ENCODE assay signal across 18 cellular contexts in the genomic region with DNA sequence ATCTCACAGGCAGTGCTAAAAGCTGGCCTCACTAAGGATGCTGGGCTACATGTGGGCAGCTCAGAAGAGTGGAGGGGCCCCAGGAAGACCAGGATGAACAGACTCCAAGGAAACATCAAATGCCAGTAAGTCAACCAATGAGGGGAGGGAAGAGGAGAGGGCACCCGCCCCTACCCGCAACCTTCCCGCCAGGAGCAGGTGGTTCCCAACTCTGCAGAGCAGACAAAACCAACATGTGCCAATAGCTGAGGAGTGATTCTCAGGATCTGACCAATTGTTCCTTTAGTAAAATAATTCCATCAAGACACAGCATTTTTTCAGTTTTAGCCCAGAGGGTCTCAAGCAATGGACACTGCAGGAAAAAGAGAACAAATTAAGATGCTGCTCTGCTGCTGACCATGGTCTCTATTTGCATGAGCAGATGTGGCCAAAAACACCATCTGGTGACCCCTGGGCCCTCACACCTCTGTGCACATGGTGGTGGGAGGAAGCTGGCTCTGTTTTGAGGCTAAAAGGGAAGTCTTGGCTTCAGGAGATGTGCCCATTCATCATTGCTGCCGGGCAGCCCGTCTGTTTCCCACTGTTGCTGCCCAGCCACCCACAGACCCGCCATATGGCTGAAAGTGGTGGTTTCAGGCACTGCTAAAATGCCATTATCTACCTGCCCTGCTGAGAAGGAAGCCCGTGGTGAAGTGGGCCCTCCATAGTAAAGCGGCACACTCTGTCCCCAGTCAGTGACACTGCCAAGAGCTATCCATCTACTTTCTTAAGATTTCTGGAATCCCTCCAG.
"Had no signal": no experiment of that assay in that cellular context is flagged by ENCODE, and none has a peak within 500 bp of the region (broad histone marks: within the 10 kb centered on the region; RNA-seq: fewer than 3 reads in every experiment).

No MANE protein-coding gene starts in this region.

- H3K27ac ChIP-seq: heart left ventricle, ovary, right atrium auricular region, sigmoid colon, skin epidermis, thyroid gland, upper lobe of left lung, vagina had no signal

- H3K27me3 ChIP-seq: ovary, right atrium auricular region, sigmoid colon, thyroid gland, upper lobe of left lung, vagina had no signal

- H3K4me1 Mint-ChIP-seq: naive thymus-derived CD8-positive, alpha-beta T cell had no signal

- H3K27ac Mint-ChIP-seq: naive thymus-derived CD8-positive, alpha-beta T cell had no signal

- DNase-seq: effector memory CD4-positive, alpha-beta T cell; heart left ventricle; hippocampal formation; left colon; left ventricle myocardium superior; mucosa of descending colon; naive thymus-derived CD8-positive, alpha-beta T cell; ovary; sigmoid colon; stimulated activated CD4-positive, alpha-beta T cell treated with anti-CD3 and anti-CD28 coated beads, Interleukin-2, amount 100 ng/mL, for 24 hours; stimulated activated CD4-positive, alpha-beta T cell treated with anti-CD3 and anti-CD28 coated beads, Interleukin-4, amount 100 ng/mL, for 4 hours; stimulated activated naive CD4-positive, alpha-beta T cell; thyroid gland; upper lobe of left lung had no signal

- H3K4me3 ChIP-seq: heart left ventricle, mucosa of descending colon, ovary, right atrium auricular region, sigmoid colon, skin epidermis, thyroid gland, upper lobe of left lung, vagina had no signal

- H3K36me3 ChIP-seq: heart left ventricle, ovary, right atrium auricular region, sigmoid colon, thyroid gland, upper lobe of left lung, vagina had no signal

- H3K4me1 ChIP-seq: right atrium auricular region, sigmoid colon, thyroid gland, upper lobe of left lung, vagina had no signal

- H3K9me3 ChIP-seq: heart left ventricle, mucosa of descending colon, ovary, right atrium auricular region, sigmoid colon, thyroid gland, upper lobe of left lung, vagina had no signal

- H3K36me3 Mint-ChIP-seq: naive thymus-derived CD8-positive, alpha-beta T cell had no signal

- ATAC-seq: esophagus mucosa; heart left ventricle; left colon; left ventricle myocardium superior; mucosa of descending colon; naive thymus-derived CD8-positive, alpha-beta T cell had no signal

- H3K4me3 Mint-ChIP-seq: naive thymus-derived CD8-positive, alpha-beta T cell had no signal
